8 cellular contexts compared by ENCODE assay signal in genomic region chr19:4068058-4068966, GRCh38. TPM values are rescaled to one million over a fixed set of nuclear protein-coding genes. Genes with fewer than 3 reads are reported as not detected.
DNase-seq lines count a peak whose midpoint lies in the region; ATAC-seq and TF ChIP-seq lines count a peak whose summit lies in the region.

No MANE protein-coding gene starts in this region.

- peak overlapping the region; percentile 86 for H3K4me3 Mint-ChIP-seq in endothelial cell (ENCODE audit: unreplicated experiment)

- DNase-seq in G401 (ENCODE audit: low spot score) (peak; percentile 43), OCI-M1 (lab: John Stamatoyannopoulos, UW) (peak; percentile 29), endothelial cell (ENCODE audit: low spot score) (no peak), psoas muscle (peak in 1 of 2 donors; percentile 55), occipital lobe (lab: John Stamatoyannopoulos, UW) (no peak), putamen (ENCODE audit: low spot score) (no peak), NCI-H128 (lab: John Stamatoyannopoulos, UW; ENCODE audit: unreplicated experiment) (no peak), NCI-H2171 (lab: John Stamatoyannopoulos, UW) (no peak)

- H3K36me3 ChIP-seq in psoas muscle (ENCODE audit: insufficient read depth in 1 of 2, low read depth in 1 of 2) = no peaks in the 10 kb centered on the region

- H3K27me3 Mint-ChIP-seq in endothelial cell (ENCODE audit: unreplicated experiment) = peaks cover 6% of the 10 kb centered on the region

- H3K4me3 ChIP-seq in psoas muscle = peak overlapping the region; percentile 87

- in situ Hi-C loops in G401 (cut with HindIII; ENCODE audit: low sequenced_read_pairs) = loop anchor here (10.0 kb wide), 1 partner anchor 66 kb away; no protein-coding TSS in a partner anchor

- peak overlapping the region; percentile 86 for H3K27ac ChIP-seq in psoas muscle

- intact Hi-C loops in psoas muscle (cut with DNase I) = loop anchor here (5.0 kb wide), 2 partner anchors 44 to 54 kb away; partner anchors contain the start of gene MAP2K2 (in 1 of the 2)

- no peak for ATAC-seq in psoas muscle

- H3K4me1 ChIP-seq in psoas muscle = peaks cover 9% of the 10 kb centered on the region

- no peaks in the 10 kb centered on the region for H3K36me3 Mint-ChIP-seq in endothelial cell (ENCODE audit: low read depth, unreplicated experiment)

- TF ChIP-seq CTCF in endothelial cell (IDR thresholded peaks at IDR 0.05; ENCODE audit: unreplicated experiment) (no peak), psoas muscle (IDR thresholded peaks at IDR 0.05) (no peak)

- no peaks in the 10 kb centered on the region for H3K9me3 ChIP-seq in psoas muscle

- H3K4me1 Mint-ChIP-seq in endothelial cell (ENCODE audit: unreplicated experiment) = peaks cover 3% of the 10 kb centered on the region

- no peaks in the 10 kb centered on the region for H3K27me3 ChIP-seq in psoas muscle (ENCODE audit: insufficient read depth in 3 of 3, low read length in 2 of 3)

- no peaks in the 10 kb centered on the region for H3K9me3 Mint-ChIP-seq in endothelial cell (ENCODE audit: unreplicated experiment)

- no peak overlapping the region for H3K27ac Mint-ChIP-seq in endothelial cell (ENCODE audit: unreplicated experiment)

- 30 to 39% (median 32%) methylated on average over 29 to 31 of the region's 31 CpGs for WGBS in psoas muscle, 3 donors

RNA-seq across cellular contexts. Expression of gene ZBTB7A, which starts 1.6 kb away (rescaled TPM):
- total RNA-seq in G401 (2014; rRNA removed; shearing (Covaris generic)) = 12.8 and 13.3 TPM in 2 replicates
- 14.5 TPM for total RNA-seq in endothelial cell (ENCODE audit: unreplicated experiment)
- total RNA-seq in psoas muscle = 10 to 100 TPM; 25.7 to 55.9 (median 45.7) TPM
- polyA plus RNA-seq in psoas muscle = 10 to 100 TPM; 18.5 to 20.3 (median 20.0) TPM
- 2.0 TPM for total RNA-seq in occipital lobe

RNA-seq across cellular contexts. Expression of gene MAP2K2, which starts 55.6 kb away (rescaled TPM):
- total RNA-seq in G401 (2014; rRNA removed; shearing (Covaris generic)) = 370 and 376 TPM in 2 replicates
- 153 TPM for total RNA-seq in endothelial cell (ENCODE audit: unreplicated experiment)
- total RNA-seq in psoas muscle = 100 to 1,000 TPM; 136 to 192 (median 151) TPM
- 100 to 1,000 TPM; 189 to 290 (median 207) TPM for polyA plus RNA-seq in psoas muscle
- 61.3 TPM for total RNA-seq in occipital lobe

Comparison
In these comparisons a context has a peak if more than half of its experiments do, and no peak if none do; other contexts are left out.
1. DNase-seq: peak in G401 (single experiment) and OCI-M1 (single experiment); none in endothelial cell (single experiment), occipital lobe (single experiment), putamen (single experiment), NCI-H128 (single experiment) and NCI-H2171 (single experiment).